ENCODE assay signal across 8 cellular contexts in the genomic region with DNA sequence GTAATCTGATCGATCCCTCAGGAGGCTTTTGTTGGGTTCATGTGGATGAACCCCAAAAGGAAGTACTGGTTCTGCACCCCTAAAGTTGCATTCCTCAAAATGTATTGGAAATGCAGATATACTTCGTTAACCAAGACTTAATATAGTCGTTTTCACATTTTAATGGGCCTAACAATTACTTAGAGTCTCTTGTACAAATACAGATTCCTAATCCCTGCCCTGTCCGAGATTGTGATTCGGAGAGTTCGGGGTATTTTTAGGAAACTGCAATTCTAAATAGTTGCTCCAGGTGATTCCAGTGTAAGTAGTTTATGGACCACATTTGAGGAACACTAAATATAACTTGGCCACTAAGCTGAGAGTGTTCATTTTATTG. TPM values are rescaled to one million over a fixed set of nuclear protein-coding genes. Genes with fewer than 3 reads are reported as not detected.
DNase-seq lines count a peak whose midpoint lies in the region; ATAC-seq, FAIRE-seq and TF ChIP-seq lines count a peak whose summit lies in the region.

No MANE protein-coding gene starts in this region.

- CTCF ChIA-PET in activated CD4-positive, alpha-beta T cell treated with anti-CD3 and anti-CD28 coated beads, Interleukin-2, amount 10 ng/mL, durations not matched to agents 7 days and 5 days (lab: Charles Lee) = interaction anchor here (0.6 to 2.7 kb wide), 3 partner anchors 23 to 94 kb away, joined by 3 to 9 read pairs (median 3); no protein-coding TSS in a partner anchor

- WGBS in liver = 12% methylated on average over 6 of the region's 6 CpGs
- WGBS in thyroid gland, 2 donors = 14% methylated on average over 6 of the region's 6 CpGs

- no peak for DNase-seq in activated CD4-positive, alpha-beta T cell treated with anti-CD3 and anti-CD28 coated beads, Interleukin-2, amount 10 ng/mL, durations not matched to agents 7 days and 5 days
- DNase-seq in activated CD4-positive, alpha-beta T cell treated with anti-CD3 and anti-CD28 coated beads, Interleukin-2, amount 50 U/mL, for 1 hour = no peak
- no peak for DNase-seq in activated naive CD8-positive, alpha-beta T cell treated with anti-CD3 and anti-CD28 coated beads, Interleukin-2, amount 10 ng/mL, durations not matched to agents 7 days and 5 days
- DNase-seq in thyroid gland (no peak), HTR-8/SVneo (ENCODE audit: insufficient read length, low spot score) (no peak), foreskin melanocyte (no peak), NCI-H82 treated with DMSO at 0.1 percent for 48 hours (lab: John Stamatoyannopoulos, UW; ENCODE audit: unreplicated experiment) (no peak)

- no peak for FAIRE-seq in HTR-8/SVneo (lab: Jason Lieb, UNC)

- TF ChIP-seq RAD21 in liver (IDR thresholded peaks at IDR 0.05) = no peak

- no peak for TF ChIP-seq POLR2A in thyroid gland (IDR thresholded peaks at IDR 0.05)

- H3K27me3 ChIP-seq in liver (ENCODE audit: control insufficient read depth in 4 of 4, insufficient read depth in 4 of 4, low read length in 3 of 4) (no peaks in the 10 kb centered on the region), thyroid gland (no peaks in the 10 kb centered on the region)

- H3K36me3 ChIP-seq in liver (ENCODE audit: control insufficient read depth in 4 of 4, insufficient read depth in 3 of 4, low read depth in 1 of 4, low read length in 3 of 4) (peaks cover 5 to 13% (median 10%) of the 10 kb centered on the region in 4 donors), thyroid gland (peaks cover 0 to 8% of the 10 kb centered on the region in 2 donors)

- H3K27ac ChIP-seq in liver (ENCODE audit: low read depth in 1 of 2, low read length in 2 of 2) (no peak overlapping the region), thyroid gland (peak overlapping the region in 1 of 3 donors; percentile 88)

- no peaks in the 10 kb centered on the region for H3K27me3 Mint-ChIP-seq in activated CD4-positive, alpha-beta T cell treated with anti-CD3 and anti-CD28 coated beads, Interleukin-2, amount 10 ng/mL, durations not matched to agents 7 days and 5 days
- no peaks in the 10 kb centered on the region for H3K27me3 Mint-ChIP-seq in activated naive CD8-positive, alpha-beta T cell treated with anti-CD3 and anti-CD28 coated beads, Interleukin-2, amount 10 ng/mL, durations not matched to agents 7 days and 5 days

- H3K9me3 ChIP-seq in liver (ENCODE audit: control insufficient read depth in 4 of 4, low read length in 3 of 4) (no peaks in the 10 kb centered on the region), thyroid gland (no peaks in the 10 kb centered on the region)

- POLR2A ChIA-PET in activated CD4-positive, alpha-beta T cell treated with anti-CD3 and anti-CD28 coated beads, Interleukin-2, amount 10 ng/mL, durations not matched to agents 7 days and 5 days (lab: Charles Lee) = no interaction called here
- POLR2A ChIA-PET in activated naive CD8-positive, alpha-beta T cell treated with anti-CD3 and anti-CD28 coated beads, Interleukin-2, amount 10 ng/mL, durations not matched to agents 7 days and 5 days (lab: Charles Lee) = no interaction called here

- H3K4me3 Mint-ChIP-seq in activated CD4-positive, alpha-beta T cell treated with anti-CD3 and anti-CD28 coated beads, Interleukin-2, amount 10 ng/mL, durations not matched to agents 7 days and 5 days = peak overlapping the region; percentile 98
- H3K4me3 Mint-ChIP-seq in activated naive CD8-positive, alpha-beta T cell treated with anti-CD3 and anti-CD28 coated beads, Interleukin-2, amount 10 ng/mL, durations not matched to agents 7 days and 5 days = peak overlapping the region; percentile 88

- H3K36me3 Mint-ChIP-seq in activated CD4-positive, alpha-beta T cell treated with anti-CD3 and anti-CD28 coated beads, Interleukin-2, amount 10 ng/mL, durations not matched to agents 7 days and 5 days (ENCODE audit: low read depth) = peaks cover 20% of the 10 kb centered on the region
- H3K36me3 Mint-ChIP-seq in activated naive CD8-positive, alpha-beta T cell treated with anti-CD3 and anti-CD28 coated beads, Interleukin-2, amount 10 ng/mL, durations not matched to agents 7 days and 5 days = peaks cover 6% of the 10 kb centered on the region

- ATAC-seq in activated naive CD8-positive, alpha-beta T cell treated with anti-CD3 and anti-CD28 coated beads, Interleukin-2, amount 10 ng/mL, durations not matched to agents 7 days and 5 days (ENCODE audit: low read depth) = no peak

- H3K9me3 Mint-ChIP-seq in activated CD4-positive, alpha-beta T cell treated with anti-CD3 and anti-CD28 coated beads, Interleukin-2, amount 10 ng/mL, durations not matched to agents 7 days and 5 days = no peaks in the 10 kb centered on the region
- no peaks in the 10 kb centered on the region for H3K9me3 Mint-ChIP-seq in activated naive CD8-positive, alpha-beta T cell treated with anti-CD3 and anti-CD28 coated beads, Interleukin-2, amount 10 ng/mL, durations not matched to agents 7 days and 5 days

- H3K4me1 Mint-ChIP-seq in activated CD4-positive, alpha-beta T cell treated with anti-CD3 and anti-CD28 coated beads, Interleukin-2, amount 10 ng/mL, durations not matched to agents 7 days and 5 days = peaks cover 30% of the 10 kb centered on the region
- peaks cover 17% of the 10 kb centered on the region for H3K4me1 Mint-ChIP-seq in activated naive CD8-positive, alpha-beta T cell treated with anti-CD3 and anti-CD28 coated beads, Interleukin-2, amount 10 ng/mL, durations not matched to agents 7 days and 5 days

- intact Hi-C loops in thyroid gland (cut with DNase I) = no loop called here

- peak overlapping the region; percentile 98 for H3K27ac Mint-ChIP-seq in activated CD4-positive, alpha-beta T cell treated with anti-CD3 and anti-CD28 coated beads, Interleukin-2, amount 10 ng/mL, durations not matched to agents 7 days and 5 days
- peak overlapping the region; percentile 91 for H3K27ac Mint-ChIP-seq in activated naive CD8-positive, alpha-beta T cell treated with anti-CD3 and anti-CD28 coated beads, Interleukin-2, amount 10 ng/mL, durations not matched to agents 7 days and 5 days

- H3K4me1 ChIP-seq in liver (ENCODE audit: control insufficient read depth in 4 of 4, insufficient read depth in 4 of 4, low read length in 3 of 4) (peaks cover 7 to 20% (median 12%) of the 10 kb centered on the region in 4 donors), thyroid gland (peaks cover 12 to 15% of the 10 kb centered on the region in 2 donors)

- H3K4me3 ChIP-seq in liver (ENCODE audit: low read depth in 1 of 3, low read length in 3 of 3) = peak overlapping the region; percentile 83 to 97 (median 91)
- H3K4me3 ChIP-seq in thyroid gland (replicated peaks in 1 of 3) = peak overlapping the region; percentile 62 to 94 (median 69)

- H3K9ac ChIP-seq in liver (ENCODE audit: low read depth in 1 of 2, low read length in 2 of 2) = peak overlapping the region; percentile 88 to 90

- TF ChIP-seq CTCF in liver (IDR thresholded peaks at IDR 0.05; ENCODE audit: low read depth, low read length, missing input control) = no peak
- TF ChIP-seq CTCF in thyroid gland (IDR thresholded peaks at IDR 0.05) = no peak

TF ChIP-seq in liver, 16 proteins besides CTCF, POLR2A, EP300 and RAD21:
- TF ChIP-seq, protein P1, sequence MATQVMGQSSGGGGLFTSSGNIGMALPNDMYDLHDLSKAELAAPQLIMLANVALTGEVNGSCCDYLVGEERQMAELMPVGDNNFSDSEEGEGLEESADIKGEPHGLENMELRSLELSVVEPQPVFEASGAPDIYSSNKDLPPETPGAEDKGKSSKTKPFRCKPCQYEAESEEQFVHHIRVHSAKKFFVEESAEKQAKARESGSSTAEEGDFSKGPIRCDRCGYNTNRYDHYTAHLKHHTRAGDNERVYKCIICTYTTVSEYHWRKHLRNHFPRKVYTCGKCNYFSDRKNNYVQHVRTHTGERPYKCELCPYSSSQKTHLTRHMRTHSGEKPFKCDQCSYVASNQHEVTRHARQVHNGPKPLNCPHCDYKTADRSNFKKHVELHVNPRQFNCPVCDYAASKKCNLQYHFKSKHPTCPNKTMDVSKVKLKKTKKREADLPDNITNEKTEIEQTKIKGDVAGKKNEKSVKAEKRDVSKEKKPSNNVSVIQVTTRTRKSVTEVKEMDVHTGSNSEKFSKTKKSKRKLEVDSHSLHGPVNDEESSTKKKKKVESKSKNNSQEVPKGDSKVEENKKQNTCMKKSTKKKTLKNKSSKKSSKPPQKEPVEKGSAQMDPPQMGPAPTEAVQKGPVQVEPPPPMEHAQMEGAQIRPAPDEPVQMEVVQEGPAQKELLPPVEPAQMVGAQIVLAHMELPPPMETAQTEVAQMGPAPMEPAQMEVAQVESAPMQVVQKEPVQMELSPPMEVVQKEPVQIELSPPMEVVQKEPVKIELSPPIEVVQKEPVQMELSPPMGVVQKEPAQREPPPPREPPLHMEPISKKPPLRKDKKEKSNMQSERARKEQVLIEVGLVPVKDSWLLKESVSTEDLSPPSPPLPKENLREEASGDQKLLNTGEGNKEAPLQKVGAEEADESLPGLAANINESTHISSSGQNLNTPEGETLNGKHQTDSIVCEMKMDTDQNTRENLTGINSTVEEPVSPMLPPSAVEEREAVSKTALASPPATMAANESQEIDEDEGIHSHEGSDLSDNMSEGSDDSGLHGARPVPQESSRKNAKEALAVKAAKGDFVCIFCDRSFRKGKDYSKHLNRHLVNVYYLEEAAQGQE (IDR thresholded peaks at IDR 0.05) = no peak

RNA-seq across cellular contexts. Expression of gene TRUB1, which starts 0.8 kb away (rescaled TPM):
- 10 to 100 TPM; 12.3 to 12.4 TPM for total RNA-seq in activated CD4-positive, alpha-beta T cell treated with anti-CD3 and anti-CD28 coated beads, Interleukin-2, amount 10 ng/mL, durations not matched to agents 7 days and 5 days
- total RNA-seq in activated naive CD8-positive, alpha-beta T cell treated with anti-CD3 and anti-CD28 coated beads, Interleukin-2, amount 10 ng/mL, durations not matched to agents 7 days and 5 days = 10 to 100 TPM; 12.3 to 14.4 TPM
- 10 to 100 TPM; 10.5 to 14.1 TPM for total RNA-seq in liver
- 1 to 10 TPM; 6.1 to 6.2 TPM for polyA plus RNA-seq in liver
- total RNA-seq in thyroid gland = 10 to 100 TPM; 16.1 to 26.5 (median 22.8) TPM
